Comparison of ENCODE assay signal across 32 cellular contexts in the genomic region with DNA sequence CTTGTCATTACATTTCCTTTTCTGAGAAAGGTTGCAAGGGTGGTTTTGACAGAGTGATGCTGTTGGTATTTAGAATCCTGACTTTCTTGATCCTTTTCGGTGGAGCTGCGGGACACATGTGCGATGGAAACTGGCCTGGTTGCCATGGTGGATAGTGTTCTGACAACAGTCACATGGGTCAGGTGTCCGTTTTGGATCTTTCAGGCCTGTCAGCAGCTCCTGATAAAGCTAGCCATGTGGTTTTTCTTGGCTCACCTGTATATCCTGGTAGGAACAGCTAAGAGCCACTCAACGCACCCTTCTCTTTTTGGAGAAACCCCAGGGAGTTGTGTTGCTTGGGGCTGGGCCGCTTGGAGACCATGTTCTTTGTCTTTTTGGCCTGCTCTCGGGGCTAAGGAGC.
"Had no signal": no experiment of that assay in that cellular context is flagged by ENCODE, and none has a peak within 500 bp of the region (broad histone marks: within the 10 kb centered on the region; RNA-seq: fewer than 3 reads in every experiment).

No MANE protein-coding gene starts in this region.

- H3K36me3 ChIP-seq: esophagus squamous epithelium, right lobe of liver, thoracic aorta, uterus had no signal

- H2AFZ ChIP-seq: parathyroid adenoma had no signal

- H3K9me3 ChIP-seq: esophagus squamous epithelium, right lobe of liver, thoracic aorta, uterus had no signal

- H3K4me3 Mint-ChIP-seq: activated CD8-positive, alpha-beta T cell treated with anti-CD3 and anti-CD28 coated beads for 36 hours; activated T-cell treated with anti-CD3 and anti-CD28 coated beads, Interleukin-2, amount 50 U/mL, for 4 hours; activated T-helper 17 cell treated with anti-CD3 and anti-CD28 coated beads, Interleukin-2, amount 50 U/mL, for 72 hours; central memory CD8-positive, alpha-beta T cell; immature natural killer cell; mesothelial cell of epicardium; naive B cell; neural crest cell; stimulated activated effector memory CD8-positive, alpha-beta T cell treated with anti-CD3 and anti-CD28 coated beads, Interleukin-12 subunit alpha, Interleukin-12 subunit beta, amount 100 ng/mL, for 72 hours; stimulated activated naive CD8-positive, alpha-beta T cell treated with anti-CD3 and anti-CD28 coated beads, Interleukin-15, Interleukin-2, amounts not matched to agents 100 ng/mL and 50 ng/mL, for 24 hours had no signal

- H3K9ac ChIP-seq: parathyroid adenoma had no signal

- ATAC-seq: activated CD8-positive, alpha-beta T cell treated with anti-CD3 and anti-CD28 coated beads for 36 hours; activated T-cell treated with anti-CD3 and anti-CD28 coated beads, Interleukin-2, amount 50 U/mL, for 4 hours; activated T-helper 17 cell treated with anti-CD3 and anti-CD28 coated beads, Interleukin-2, amount 50 U/mL, for 72 hours; right lobe of liver; SK-N-SH treated with all-trans-retinoic acid at 6 μM for 48 hours; stimulated activated effector memory CD8-positive, alpha-beta T cell treated with anti-CD3 and anti-CD28 coated beads, Interleukin-12 subunit alpha, Interleukin-12 subunit beta, amount 100 ng/mL, for 72 hours had no signal

- DNase-seq: activated CD4-positive, alpha-beta T cell treated with anti-CD3 and anti-CD28 coated beads, Interleukin-2, amount 50 U/mL, for 1 hour; activated CD4-positive, CD25-positive, alpha-beta regulatory T cell treated with anti-CD3 and anti-CD28 coated beads, Interleukin-2, amount 50 U/mL, for 72 hours; activated CD8-positive, alpha-beta T cell treated with anti-CD3 and anti-CD28 coated beads for 36 hours; activated gamma-delta T cell treated with Interleukin-2 at 50 U/mL for 16 hours; activated naive CD4-positive, alpha-beta T cell treated with anti-CD3 and anti-CD28 coated beads, Interleukin-2, amount 50 U/mL, for 16 hours; activated T-cell treated with anti-CD3 and anti-CD28 coated beads, Interleukin-2, amount 50 U/mL, for 4 hours; amygdala; dermis blood vessel endothelial cell; effector CD4-positive, alpha-beta T cell; esophagus squamous epithelium; glutamatergic neuron; hypothalamus; immature natural killer cell; kidney; naive B cell; nucleus accumbens; right lobe of liver; stimulated activated CD4-positive, alpha-beta T cell treated with anti-CD3 and anti-CD28 coated beads, Interleukin-12 subunit alpha, Interleukin-12 subunit beta, amount 100 ng/mL, for 4 hours; stimulated activated CD4-positive, alpha-beta T cell treated with anti-CD3 and anti-CD28 coated beads, Interleukin-4, amount 100 ng/mL, for 1 hour; T-helper 2 cell; trophoblast cell; uterus had no signal

- H3K27me3 ChIP-seq: esophagus squamous epithelium, right lobe of liver, uterus had no signal

- H3K27ac Mint-ChIP-seq: activated CD8-positive, alpha-beta T cell treated with anti-CD3 and anti-CD28 coated beads for 36 hours; activated T-helper 17 cell treated with anti-CD3 and anti-CD28 coated beads, Interleukin-2, amount 50 U/mL, for 72 hours; immature natural killer cell; mesothelial cell of epicardium; naive B cell; stimulated activated effector memory CD8-positive, alpha-beta T cell treated with anti-CD3 and anti-CD28 coated beads, Interleukin-12 subunit alpha, Interleukin-12 subunit beta, amount 100 ng/mL, for 72 hours; stimulated activated naive CD8-positive, alpha-beta T cell treated with anti-CD3 and anti-CD28 coated beads, Interleukin-15, Interleukin-2, amounts not matched to agents 100 ng/mL and 50 ng/mL, for 24 hours had no signal

- H3K4me1 ChIP-seq: right lobe of liver, uterus had no signal

- H3K79me2 ChIP-seq: parathyroid adenoma had no signal

- H3K27me3 Mint-ChIP-seq: activated CD8-positive, alpha-beta T cell treated with anti-CD3 and anti-CD28 coated beads for 36 hours; stimulated activated naive CD8-positive, alpha-beta T cell treated with anti-CD3 and anti-CD28 coated beads, Interleukin-15, Interleukin-2, amounts not matched to agents 100 ng/mL and 50 ng/mL, for 24 hours had no signal

- H3K36me3 Mint-ChIP-seq: immature natural killer cell; stimulated activated effector memory CD8-positive, alpha-beta T cell treated with anti-CD3 and anti-CD28 coated beads, Interleukin-12 subunit alpha, Interleukin-12 subunit beta, amount 100 ng/mL, for 72 hours had no signal

- H3K9me3 Mint-ChIP-seq: activated CD8-positive, alpha-beta T cell treated with anti-CD3 and anti-CD28 coated beads for 36 hours; activated T-cell treated with anti-CD3 and anti-CD28 coated beads, Interleukin-2, amount 50 U/mL, for 4 hours; activated T-helper 17 cell treated with anti-CD3 and anti-CD28 coated beads, Interleukin-2, amount 50 U/mL, for 72 hours; central memory CD8-positive, alpha-beta T cell; immature natural killer cell; stimulated activated effector memory CD8-positive, alpha-beta T cell treated with anti-CD3 and anti-CD28 coated beads, Interleukin-12 subunit alpha, Interleukin-12 subunit beta, amount 100 ng/mL, for 72 hours; stimulated activated naive CD8-positive, alpha-beta T cell treated with anti-CD3 and anti-CD28 coated beads, Interleukin-15, Interleukin-2, amounts not matched to agents 100 ng/mL and 50 ng/mL, for 24 hours had no signal

- H3K27ac ChIP-seq: esophagus squamous epithelium, parathyroid adenoma, right lobe of liver, skin epidermis, thoracic aorta, uterus had no signal

- H3K4me3 ChIP-seq: esophagus squamous epithelium, right lobe of liver, skin epidermis, thoracic aorta, uterus had no signal

- H3K4me1 Mint-ChIP-seq: activated T-helper 17 cell treated with anti-CD3 and anti-CD28 coated beads, Interleukin-2, amount 50 U/mL, for 72 hours; central memory CD8-positive, alpha-beta T cell; immature natural killer cell; naive B cell; neural crest cell; stimulated activated effector memory CD8-positive, alpha-beta T cell treated with anti-CD3 and anti-CD28 coated beads, Interleukin-12 subunit alpha, Interleukin-12 subunit beta, amount 100 ng/mL, for 72 hours had no signal
